In the genomic region with DNA sequence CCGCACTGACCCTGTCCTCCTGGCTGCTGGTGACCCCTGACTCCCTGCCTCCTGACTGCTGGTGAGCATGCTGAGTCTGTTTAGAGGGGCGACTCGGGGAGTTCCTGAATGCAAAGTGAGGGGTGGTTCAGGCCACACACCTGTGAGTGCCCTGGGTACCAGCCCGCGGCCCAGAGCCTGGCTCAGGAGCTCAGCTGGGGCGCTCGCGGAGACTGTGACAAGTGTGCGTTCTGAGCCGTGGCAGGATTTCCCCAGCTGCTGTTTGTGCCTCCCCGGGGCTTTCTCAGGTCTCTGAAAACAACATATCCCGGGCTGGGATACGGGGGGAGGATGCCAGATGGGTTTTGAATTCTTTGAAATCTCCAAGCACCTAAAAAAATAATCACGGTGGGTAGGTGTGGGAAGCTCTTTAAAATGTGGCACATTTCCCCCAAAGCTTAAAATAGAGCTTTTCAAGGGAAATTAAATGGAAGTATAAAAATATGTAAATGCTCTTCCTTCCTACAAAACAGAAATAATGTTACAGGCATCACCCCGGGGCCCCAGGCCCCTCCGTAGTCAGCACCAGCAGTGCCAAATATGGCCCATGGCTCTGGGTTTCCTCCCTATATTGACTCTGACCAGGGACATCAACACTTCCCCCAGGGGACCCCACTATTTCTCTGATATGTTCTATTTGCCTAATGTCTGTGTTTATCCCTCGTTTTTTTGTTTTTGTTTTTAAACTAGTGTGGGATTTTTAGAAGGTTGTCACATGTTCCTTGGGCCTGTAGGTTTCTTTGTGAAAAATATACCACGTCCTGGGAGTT, we compare ENCODE assay signal across 9 cellular contexts. TPM values are rescaled to one million over a fixed set of nuclear protein-coding genes. Genes with fewer than 3 reads are reported as not detected.
DNase-seq lines count a peak whose midpoint lies in the region; ATAC-seq and TF ChIP-seq lines count a peak whose summit lies in the region.
"Had no signal": no experiment of that assay in that cellular context is flagged by ENCODE, and none has a peak within 500 bp of the region (broad histone marks: within the 10 kb centered on the region; RNA-seq: fewer than 3 reads in every experiment).

No MANE protein-coding gene starts in this region.

- H3K27ac Mint-ChIP-seq in activated T-cell treated with anti-CD3 and anti-CD28 coated beads, Interleukin-2, amount 50 U/mL, for 72 hours, result peak overlapping the region; percentile 89
- H3K27ac Mint-ChIP-seq in immature natural killer cell, result peak overlapping the region in 2 of 6 donors; percentile 38 to 53

- H3K27ac ChIP-seq in GM23248, result no peak overlapping the region

- no peak overlapping the region for H3K9ac ChIP-seq in GM23248

- no peaks in the 10 kb centered on the region for H3K9me3 ChIP-seq in GM23248 (ENCODE audit: low read depth)

- ATAC-seq in GM18505 (IDR thresholded peaks at IDR 0.05; ENCODE audit: unreplicated experiment), result peak; percentile 64
- peak; percentile 53 for ATAC-seq in HG03520 (IDR thresholded peaks at IDR 0.05; ENCODE audit: unreplicated experiment)
- peak; percentile 59 to 65 for ATAC-seq in activated T-cell treated with anti-CD3 and anti-CD28 coated beads, Interleukin-2, amount 50 U/mL, for 72 hours (replicated peaks in 1 of 2)
- ATAC-seq: Panc1 had no signal

- H2AFZ ChIP-seq in GM23248, result no peak overlapping the region

- peak overlapping the region; percentile 80 to 88 for H3K4me3 Mint-ChIP-seq in activated T-cell treated with anti-CD3 and anti-CD28 coated beads, Interleukin-2, amount 50 U/mL, for 72 hours
- H3K4me3 Mint-ChIP-seq in immature natural killer cell, result no peak overlapping the region

- no peaks in the 10 kb centered on the region for H3K36me3 Mint-ChIP-seq in activated T-cell treated with anti-CD3 and anti-CD28 coated beads, Interleukin-2, amount 50 U/mL, for 72 hours (ENCODE audit: insufficient read depth in 2 of 2)
- no peaks in the 10 kb centered on the region for H3K36me3 Mint-ChIP-seq in immature natural killer cell

- no peaks in the 10 kb centered on the region for H3F3A ChIP-seq in GM23248 (ENCODE audit: insufficient read depth)

- H3K9me3 Mint-ChIP-seq in activated T-cell treated with anti-CD3 and anti-CD28 coated beads, Interleukin-2, amount 50 U/mL, for 72 hours, result peaks cover 0 to 1% of the 10 kb centered on the region in 2 donors
- no peaks in the 10 kb centered on the region for H3K9me3 Mint-ChIP-seq in immature natural killer cell

- no peak overlapping the region for H3K4me2 ChIP-seq in GM23248 (ENCODE audit: unreplicated experiment)

- no peak overlapping the region for H3K4me3 ChIP-seq in GM23248

- TF ChIP-seq POLR2A in GM18505 (IDR thresholded peaks at IDR 0.05; ENCODE audit: borderline replicate concordance, extremely low read depth, insufficient read depth, insufficient read length), result no peak

- no peaks in the 10 kb centered on the region for H4K20me1 ChIP-seq in GM23248 (ENCODE audit: insufficient read depth)

- in situ Hi-C loops in GM23248 (cut with MboI), result no loop called here

- no peaks in the 10 kb centered on the region for H3K4me1 ChIP-seq in GM23248 (ENCODE audit: insufficient read depth)

- H3K27me3 Mint-ChIP-seq in activated T-cell treated with anti-CD3 and anti-CD28 coated beads, Interleukin-2, amount 50 U/mL, for 72 hours (ENCODE audit: low read depth), result no peaks in the 10 kb centered on the region
- peaks cover 2 to 3% (median 3%) of the 10 kb centered on the region in 3 donors for H3K27me3 Mint-ChIP-seq in immature natural killer cell (ENCODE audit: low read depth in 3 of 3)

- 60 to 63% methylated on average over 18 of the region's 18 CpGs for WGBS in GM23248 (ENCODE audit: low coverage in 1 of 2, low lambda C conversion rate in 2 of 2, missing lambda C conversion rate in 2 of 2), 2 experiments

- H3K36me3 ChIP-seq in GM23248 (ENCODE audit: low read depth), result no peaks in the 10 kb centered on the region

- H3K79me2 ChIP-seq in GM23248 (ENCODE audit: insufficient read depth), result no peaks in the 10 kb centered on the region

- H3K4me1 Mint-ChIP-seq in activated T-cell treated with anti-CD3 and anti-CD28 coated beads, Interleukin-2, amount 50 U/mL, for 72 hours (ENCODE audit: low read depth), result peaks cover 99% of the 10 kb centered on the region
- H3K4me1 Mint-ChIP-seq in immature natural killer cell, result peaks cover 14 to 15% of the 10 kb centered on the region in 2 donors

- H3K27me3 ChIP-seq in GM23248 (replicated peaks; ENCODE audit: insufficient read depth), result no peaks in the 10 kb centered on the region; the same call in 1 of the 2 replicates

- peak; percentile 72 to 76 for DNase-seq in activated T-cell treated with anti-CD3 and anti-CD28 coated beads, Interleukin-2, amount 50 U/mL, for 72 hours
- peak; percentile 57 for DNase-seq in stimulated activated CD4-positive, alpha-beta T cell treated with anti-CD3 and anti-CD28 coated beads, Interleukin-1b, Interleukin-23, amount 100 ng/mL, for 48 hours
- DNase-seq in immature natural killer cell, result no peak
- no peak for DNase-seq in cerebellum (ENCODE audit: low spot score)
- DNase-seq in T1000 (lab: John Stamatoyannopoulos, UW), result no peak
- no peak for DNase-seq in GM23248

- no peaks in the 10 kb centered on the region for H3K9me2 ChIP-seq in GM23248 (ENCODE audit: insufficient read depth)

RNA-seq across cellular contexts. Expression of gene TAGAP, which starts 49.9 kb away (rescaled TPM):
- total RNA-seq in activated T-cell treated with anti-CD3 and anti-CD28 coated beads, Interleukin-2, amount 50 U/mL, for 72 hours, result 10 to 100 TPM; 34.6 to 56.1 TPM
- polyA plus RNA-seq in immature natural killer cell, result 100 to 1,000 TPM in 1 of 3 donors, 10 to 100 TPM in 2; 63.6 to 114 (median 84.4) TPM
- 2.4 TPM for total RNA-seq in cerebellum
- not detected in 2 replicates for total RNA-seq in GM23248 (2014; rRNA removed; shearing (Covaris generic))
- polyA plus RNA-seq in GM23248 (2016; fragmentation: Nextera tagmentation; extraction: Ambion mirVana), result not detected in 2 replicates

Comparison
In these comparisons a context has a peak if more than half of its experiments do, and no peak if none do; other contexts are left out.
1. DNase-seq: peak in activated T-cell treated with anti-CD3 and anti-CD28 coated beads, Interleukin-2, amount 50 U/mL, for 72 hours (2 of 2) and stimulated activated CD4-positive, alpha-beta T cell treated with anti-CD3 and anti-CD28 coated beads, Interleukin-1b, Interleukin-23, amount 100 ng/mL, for 48 hours (single experiment); none in immature natural killer cell (0 of 3), cerebellum (single experiment), T1000 (single experiment) and GM23248 (single experiment).
2. H3K4me3 Mint-ChIP-seq: peak in activated T-cell treated with anti-CD3 and anti-CD28 coated beads, Interleukin-2, amount 50 U/mL, for 72 hours (2 of 2); none in immature natural killer cell (0 of 5).
3. RNA of gene TAGAP, which starts 49.9 kb away (total RNA-seq): 34.6 to 56.1 TPM in activated T-cell treated with anti-CD3 and anti-CD28 coated beads, Interleukin-2, amount 50 U/mL, for 72 hours; 2.4 TPM in cerebellum (single experiment) and not detected in GM23248; every median in the first group is over 10 times any median in the second.
4. Peak in every context shown above with its lines, with median percentiles within 50 percentile points of each other: ATAC-seq.